In the genomic region with DNA sequence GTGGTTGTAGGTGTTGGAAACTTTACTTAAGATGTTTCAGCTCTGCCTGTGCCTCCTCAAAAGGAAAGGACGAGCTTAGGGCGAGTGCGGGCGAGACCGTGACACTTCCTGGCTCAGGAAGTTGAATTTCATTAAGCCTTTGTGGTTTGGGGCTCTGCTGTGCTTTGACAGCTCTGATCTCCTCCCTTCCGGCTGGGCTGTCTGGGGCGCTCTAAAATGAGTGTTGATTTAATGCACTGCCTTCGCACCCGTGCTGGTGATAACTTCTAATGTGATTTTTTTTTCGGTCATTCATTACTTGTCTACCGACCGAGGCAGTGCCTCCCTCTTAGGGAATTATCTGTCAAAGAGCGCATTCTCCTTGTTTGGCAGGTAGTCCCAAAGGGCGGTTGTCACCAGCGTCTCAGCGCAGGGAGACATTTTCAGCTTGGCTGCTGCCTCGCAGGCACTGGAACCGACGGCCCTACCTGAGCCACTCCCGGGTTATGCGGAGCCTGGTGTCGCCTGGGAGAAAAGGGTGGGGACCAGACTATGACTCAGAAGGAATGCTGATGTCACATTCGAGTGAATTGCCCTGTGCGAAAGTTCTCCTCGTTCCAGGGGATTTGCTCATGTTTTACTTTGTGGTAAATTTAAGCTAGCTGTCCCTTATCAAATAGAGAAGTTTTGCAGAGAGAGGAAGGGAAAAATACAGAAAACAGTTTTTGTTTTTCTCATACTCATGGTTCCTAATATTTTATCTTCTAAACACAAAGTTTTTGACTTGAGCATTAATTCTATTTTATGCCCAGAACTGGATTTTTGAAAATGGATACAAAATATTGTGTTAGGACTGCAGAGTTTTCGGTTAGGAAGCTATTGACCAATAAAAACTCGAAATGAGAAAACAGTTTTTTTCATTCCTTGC, we compare ENCODE assay signal across 8 cellular contexts. TPM values are rescaled to one million over a fixed set of nuclear protein-coding genes. Genes with fewer than 3 reads are reported as not detected.
DNase-seq lines count a peak whose midpoint lies in the region; ATAC-seq and TF ChIP-seq lines count a peak whose summit lies in the region.

No MANE protein-coding gene starts in this region.

- peaks cover 10% of the 10 kb centered on the region for H3K79me2 ChIP-seq in trophoblast cell (ENCODE audit: control insufficient read depth, insufficient read depth, low read length, poor library complexity)

- no peak for TF ChIP-seq CTCF in Calu3 (IDR thresholded peaks at IDR 0.05; ENCODE audit: unreplicated experiment)

- peak overlapping the region; percentile 87 for H3K14ac ChIP-seq in trophoblast cell (ENCODE audit: low read length)

- H2AK5ac ChIP-seq in trophoblast cell (ENCODE audit: low read length), result peak overlapping the region; percentile 44

- peak overlapping the region; percentile 92 for H2BK120ac ChIP-seq in trophoblast cell (ENCODE audit: insufficient read depth, low read length, poor library complexity)

- peak; percentile 90 for DNase-seq in Calu3
- peak; percentile 98 for DNase-seq in HT-29 (ENCODE audit: low spot score)
- DNase-seq in SHP77 (lab: John Stamatoyannopoulos, UW), result peak; percentile 59 to 73
- peak; percentile 30 for DNase-seq in activated gamma-delta T cell (lab: John Stamatoyannopoulos, UW)
- peak in 33 of 42 donors; percentile 2 to 58 (median 21) for DNase-seq in head of caudate nucleus
- DNase-seq in trophoblast cell, result peak; percentile 94 to 98

- WGBS in trophoblast cell (ENCODE audit: extremely low coverage, insufficient coverage, insufficient read length), result no CpG with 5 or more reads among the region's 27 CpGs
- 3% methylated on average over 27 of the region's 27 CpGs for WGBS in urinary bladder

- peak overlapping the region; percentile 91 for H3K27ac ChIP-seq in trophoblast cell (ENCODE audit: low read depth, low read length)
- peak overlapping the region; percentile 92 for H3K27ac ChIP-seq in urinary bladder (ENCODE audit: low read depth)

- no peak overlapping the region for H3K23ac ChIP-seq in trophoblast cell (ENCODE audit: low read length)

- H4K91ac ChIP-seq in trophoblast cell (ENCODE audit: low read depth, low read length), result peak overlapping the region; percentile 91

- peak overlapping the region; percentile 97 for H4K12ac ChIP-seq in trophoblast cell (ENCODE audit: low read depth, low read length)

- H3K36me3 ChIP-seq in trophoblast cell (ENCODE audit: control insufficient read depth in 1 of 2, insufficient read depth in 2 of 2, low read length in 2 of 2) (no peaks in the 10 kb centered on the region), urinary bladder (ENCODE audit: insufficient read depth) (no peaks in the 10 kb centered on the region)

- H2AFZ ChIP-seq in trophoblast cell (ENCODE audit: insufficient read depth, low read length, poor library complexity), result peak overlapping the region; percentile 88

- H3K4me1 ChIP-seq in trophoblast cell (ENCODE audit: control insufficient read depth in 1 of 2, insufficient read depth in 2 of 2, low read length in 2 of 2) (no peaks in the 10 kb centered on the region), urinary bladder (ENCODE audit: insufficient read depth) (no peaks in the 10 kb centered on the region)

- peak overlapping the region; percentile 88 for H3K9ac ChIP-seq in trophoblast cell (ENCODE audit: low read length)

- no peaks in the 10 kb centered on the region for H3K27me3 ChIP-seq in trophoblast cell (ENCODE audit: insufficient read depth, low read length)

- H4K8ac ChIP-seq in trophoblast cell (ENCODE audit: low read depth, low read length), result peak overlapping the region; percentile 97

- peak overlapping the region; percentile 63 for H3K4me2 ChIP-seq in trophoblast cell (ENCODE audit: low read length)

- TSS peak; percentile 99 for BruUV-seq in Calu3 (replicated peaks; lab: Mats Ljungman, UMichigan)

- no peaks in the 10 kb centered on the region for H3K9me3 ChIP-seq in trophoblast cell (ENCODE audit: insufficient read depth, low read depth, low read length)

- peaks cover 9% of the 10 kb centered on the region for H3K79me1 ChIP-seq in trophoblast cell (ENCODE audit: low read length)

- intact Hi-C loops in Calu3 (cut with micrococcal nuclease; ENCODE audit: unreplicated experiment) (loop anchor here (10.0 kb wide), 1 partner anchor 464 kb away; a partner anchor contains a TSS), head of caudate nucleus (cut with DNase I) (no loop called here)

- peak overlapping the region; percentile 96 for H3K4ac ChIP-seq in trophoblast cell (ENCODE audit: low read depth, low read length)

- ATAC-seq in GM21367 (IDR thresholded peaks at IDR 0.05; ENCODE audit: unreplicated experiment), result peak; percentile 69

- H3K18ac ChIP-seq in trophoblast cell (ENCODE audit: low read length), result peak overlapping the region; percentile 98

- peak overlapping the region; percentile 83 for H3K4me3 ChIP-seq in trophoblast cell (ENCODE audit: low read depth, low read length)
- peak overlapping the region; percentile 68 for H3K4me3 ChIP-seq in urinary bladder (ENCODE audit: low read depth, low read length)

- H3K27ac Mint-ChIP-seq in Calu3 (ENCODE audit: unreplicated experiment), result peak overlapping the region; percentile 99

- H3K27me3 Mint-ChIP-seq in Calu3 (ENCODE audit: unreplicated experiment), result no peaks in the 10 kb centered on the region

- H3K9me3 Mint-ChIP-seq in Calu3 (ENCODE audit: low read depth, unreplicated experiment), result no peaks in the 10 kb centered on the region

- H3K4me3 Mint-ChIP-seq in Calu3 (ENCODE audit: low read depth, unreplicated experiment), result peak overlapping the region; percentile 98

- no peak overlapping the region for H2BK12ac ChIP-seq in trophoblast cell (ENCODE audit: low read length)

- H3K36me3 Mint-ChIP-seq in Calu3 (ENCODE audit: insufficient read depth, unreplicated experiment), result peaks cover 49% of the 10 kb centered on the region

- CTCF ChIA-PET in Calu3 (lab: Charles Lee), result interaction anchor here (0.9 to 2.2 kb wide), 3 partner anchors 16 to 31 kb away, joined by 4 to 10 read pairs (median 7); no protein-coding TSS in a partner anchor

- peaks cover 40% of the 10 kb centered on the region for H3K4me1 Mint-ChIP-seq in Calu3 (ENCODE audit: low read depth, unreplicated experiment)

- peak overlapping the region; percentile 88 for H2BK5ac ChIP-seq in trophoblast cell (ENCODE audit: low read depth, low read length, poor library complexity)

RNA-seq across cellular contexts. Expression of a gene that starts 0.9 kb away (rescaled TPM):
- total RNA-seq in Calu3 (2022), result 124 and 126 TPM in 2 replicates
- total RNA-seq in HT-29 (2014; rRNA removed; shearing (Covaris generic)), result 91.9 and 96.7 TPM in 2 replicates
- polyA plus RNA-seq in trophoblast cell (2013), result 166 and 171 TPM in 2 replicates
- total RNA-seq in urinary bladder, result 207 TPM
- 159 TPM for polyA plus RNA-seq in urinary bladder

Comparison
In these comparisons a context has a peak if more than half of its experiments do, and no peak if none do; other contexts are left out.
1. Peak in every context shown above with its lines: DNase-seq, ATAC-seq, H3K4me3 ChIP-seq and H3K27ac ChIP-seq.
2. DNase-seq: peak in every context shown above with its lines; median percentile 98 in HT-29; 96 in trophoblast cell; 90 in Calu3; 66 in SHP77; 30 in activated gamma-delta T cell; 21 in head of caudate nucleus.